ENCODE assay signal across 10 cellular contexts in the genomic region with DNA sequence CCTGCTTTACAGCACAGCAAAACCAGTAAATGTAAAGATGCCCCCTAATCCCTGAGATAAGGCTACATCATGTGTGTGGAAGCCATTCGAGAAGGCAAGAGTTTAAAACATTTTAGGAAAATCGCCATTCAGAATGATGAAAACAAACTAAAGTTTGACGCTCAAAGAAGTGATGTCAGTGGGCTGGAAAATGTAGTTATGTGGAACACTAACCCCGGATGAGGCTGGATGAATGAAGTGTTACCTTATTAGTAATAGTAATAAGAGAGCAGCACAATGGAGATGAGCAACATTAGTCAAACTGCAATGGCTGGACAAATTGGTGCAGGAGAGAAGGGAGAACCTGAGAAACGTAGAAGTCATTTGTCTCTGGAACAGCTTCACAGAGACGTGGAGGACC.
"Had no signal": no experiment of that assay in that cellular context is flagged by ENCODE, and none has a peak within 500 bp of the region (broad histone marks: within the 10 kb centered on the region; RNA-seq: fewer than 3 reads in every experiment).

No MANE protein-coding gene starts in this region.

- H3K4me3 Mint-ChIP-seq: H9, HFFc6 had no signal

- H3K27ac ChIP-seq: GM23248 had no signal

- H2AFZ ChIP-seq: GM23248 had no signal

- H3K27ac Mint-ChIP-seq: H9, HFFc6 had no signal

- ATAC-seq: HCT116 had no signal

- H3K4me3 ChIP-seq: GM23248, HAP-1 had no signal

- H3K9me3 ChIP-seq: HAP-1 had no signal

- H3K9ac ChIP-seq: GM23248 had no signal

- H3K9me3 Mint-ChIP-seq: HFFc6 had no signal

- H3K36me3 ChIP-seq: HAP-1 had no signal

- DNase-seq: GM23248, GOT3, H7, H9, HCEC 1CT, HFFc6 had no signal

- FAIRE-seq: H1, H54 had no signal
